Comparison of ENCODE assay signal across 1 cellular context in the genomic region with DNA sequence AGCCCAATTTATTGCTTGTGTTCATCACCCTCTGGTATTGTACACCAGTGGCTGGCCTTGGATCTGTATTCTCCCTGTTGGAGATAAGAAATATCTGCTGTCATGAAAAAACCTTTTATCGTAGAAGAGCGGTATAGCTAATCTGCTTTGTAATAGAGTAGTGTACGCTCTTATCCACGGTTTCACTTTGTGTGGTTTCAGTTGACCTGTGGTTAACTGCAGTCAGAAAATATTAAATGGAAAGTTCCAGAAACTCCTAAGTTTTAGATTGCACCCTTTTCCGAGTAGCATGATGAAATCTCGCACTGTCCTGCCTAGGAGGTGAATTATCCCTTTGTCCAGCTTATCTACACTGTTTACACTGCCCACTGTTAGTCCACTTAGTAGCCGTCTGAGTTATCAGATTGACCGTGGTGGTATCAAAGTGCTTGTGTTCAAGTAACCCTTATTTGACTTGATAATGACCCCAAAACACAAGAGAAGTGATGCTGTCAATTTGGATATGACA.
TF ChIP-seq lines count a peak whose summit lies in the region.

No MANE protein-coding gene starts in this region.

TF ChIP-seq in K562, 482 proteins besides CTCF, POLR2A, EP300 and RAD21 (continued from another document):
- TF ChIP-seq NFE2 (IDR thresholded peaks at IDR 0.05; ENCODE audit: low read depth), result peak; percentile 61
- TF ChIP-seq, protein P1, sequence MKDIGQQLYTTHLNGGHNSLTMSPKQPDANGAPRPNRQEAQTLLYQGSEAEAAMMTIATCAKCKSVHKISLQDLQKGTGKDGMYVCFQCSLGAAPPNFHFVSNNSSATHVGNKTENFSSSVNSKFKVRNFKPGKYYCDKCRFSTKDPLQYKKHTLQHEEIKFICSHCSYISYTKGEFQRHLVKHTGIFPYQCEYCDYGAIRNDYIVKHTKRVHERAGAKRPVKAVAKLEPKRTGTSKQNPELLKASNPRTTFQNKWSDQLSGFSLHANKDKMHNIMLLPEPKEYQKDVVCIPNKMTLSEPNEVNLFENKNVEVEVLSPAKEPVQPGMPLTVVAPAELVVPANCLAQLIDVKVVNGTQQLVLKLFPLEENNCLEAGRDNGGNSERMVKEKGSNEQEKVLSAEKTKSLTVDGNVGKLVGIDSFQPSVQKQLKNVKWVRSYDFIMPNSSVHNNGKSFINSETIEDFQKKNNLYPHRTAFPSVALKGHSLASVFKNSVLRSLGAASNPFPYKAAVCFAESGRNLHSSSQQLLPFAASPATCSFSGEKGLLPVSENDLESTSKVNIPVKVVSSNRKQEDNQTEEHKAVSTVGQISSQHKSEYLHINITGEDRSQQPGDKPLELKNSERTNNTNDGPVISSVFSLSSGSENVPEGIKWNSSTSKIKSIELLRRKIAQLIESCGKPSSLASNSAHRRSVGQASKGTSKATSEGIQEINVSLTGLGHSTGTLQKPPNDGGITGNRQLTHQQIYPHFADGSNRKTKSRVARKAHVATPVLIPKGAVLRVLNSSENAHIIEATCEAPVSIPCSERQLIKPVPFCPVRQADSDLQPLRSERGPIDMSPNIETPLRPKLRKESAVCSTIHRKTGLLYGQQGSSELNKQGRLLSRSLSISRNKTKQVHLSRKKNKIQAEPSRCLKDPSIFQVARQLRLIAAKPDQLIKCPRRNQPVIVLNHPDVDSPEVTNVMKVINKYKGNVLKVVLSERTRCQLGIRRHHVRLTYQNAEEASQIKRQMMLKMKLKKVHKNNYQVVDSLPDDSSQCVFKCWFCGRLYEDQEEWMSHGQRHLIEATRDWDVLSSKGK (CRISPR knock-in tag; IDR thresholded peaks at IDR 0.05), result no peak
- TF ChIP-seq, protein P2, sequence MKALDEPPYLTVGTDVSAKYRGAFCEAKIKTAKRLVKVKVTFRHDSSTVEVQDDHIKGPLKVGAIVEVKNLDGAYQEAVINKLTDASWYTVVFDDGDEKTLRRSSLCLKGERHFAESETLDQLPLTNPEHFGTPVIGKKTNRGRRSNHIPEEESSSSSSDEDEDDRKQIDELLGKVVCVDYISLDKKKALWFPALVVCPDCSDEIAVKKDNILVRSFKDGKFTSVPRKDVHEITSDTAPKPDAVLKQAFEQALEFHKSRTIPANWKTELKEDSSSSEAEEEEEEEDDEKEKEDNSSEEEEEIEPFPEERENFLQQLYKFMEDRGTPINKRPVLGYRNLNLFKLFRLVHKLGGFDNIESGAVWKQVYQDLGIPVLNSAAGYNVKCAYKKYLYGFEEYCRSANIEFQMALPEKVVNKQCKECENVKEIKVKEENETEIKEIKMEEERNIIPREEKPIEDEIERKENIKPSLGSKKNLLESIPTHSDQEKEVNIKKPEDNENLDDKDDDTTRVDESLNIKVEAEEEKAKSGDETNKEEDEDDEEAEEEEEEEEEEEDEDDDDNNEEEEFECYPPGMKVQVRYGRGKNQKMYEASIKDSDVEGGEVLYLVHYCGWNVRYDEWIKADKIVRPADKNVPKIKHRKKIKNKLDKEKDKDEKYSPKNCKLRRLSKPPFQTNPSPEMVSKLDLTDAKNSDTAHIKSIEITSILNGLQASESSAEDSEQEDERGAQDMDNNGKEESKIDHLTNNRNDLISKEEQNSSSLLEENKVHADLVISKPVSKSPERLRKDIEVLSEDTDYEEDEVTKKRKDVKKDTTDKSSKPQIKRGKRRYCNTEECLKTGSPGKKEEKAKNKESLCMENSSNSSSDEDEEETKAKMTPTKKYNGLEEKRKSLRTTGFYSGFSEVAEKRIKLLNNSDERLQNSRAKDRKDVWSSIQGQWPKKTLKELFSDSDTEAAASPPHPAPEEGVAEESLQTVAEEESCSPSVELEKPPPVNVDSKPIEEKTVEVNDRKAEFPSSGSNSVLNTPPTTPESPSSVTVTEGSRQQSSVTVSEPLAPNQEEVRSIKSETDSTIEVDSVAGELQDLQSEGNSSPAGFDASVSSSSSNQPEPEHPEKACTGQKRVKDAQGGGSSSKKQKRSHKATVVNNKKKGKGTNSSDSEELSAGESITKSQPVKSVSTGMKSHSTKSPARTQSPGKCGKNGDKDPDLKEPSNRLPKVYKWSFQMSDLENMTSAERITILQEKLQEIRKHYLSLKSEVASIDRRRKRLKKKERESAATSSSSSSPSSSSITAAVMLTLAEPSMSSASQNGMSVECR (CRISPR knock-in tag; IDR thresholded peaks at IDR 0.05), result no peak
- TF ChIP-seq SNRNP70 (optimal IDR thresholded peaks at IDR 0.05; ENCODE audit: low read depth, low read length), result no peak
- TF ChIP-seq, protein P3, sequence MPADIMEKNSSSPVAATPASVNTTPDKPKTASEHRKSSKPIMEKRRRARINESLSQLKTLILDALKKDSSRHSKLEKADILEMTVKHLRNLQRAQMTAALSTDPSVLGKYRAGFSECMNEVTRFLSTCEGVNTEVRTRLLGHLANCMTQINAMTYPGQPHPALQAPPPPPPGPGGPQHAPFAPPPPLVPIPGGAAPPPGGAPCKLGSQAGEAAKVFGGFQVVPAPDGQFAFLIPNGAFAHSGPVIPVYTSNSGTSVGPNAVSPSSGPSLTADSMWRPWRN (IDR thresholded peaks at IDR 0.05; ENCODE audit: low read depth), result peak; percentile 84
- TF ChIP-seq DPF2 (IDR thresholded peaks at IDR 0.05), result peak; percentile 87
- no peak for TF ChIP-seq MCM7 (IDR thresholded peaks at IDR 0.05)
- TF ChIP-seq, protein P4, sequence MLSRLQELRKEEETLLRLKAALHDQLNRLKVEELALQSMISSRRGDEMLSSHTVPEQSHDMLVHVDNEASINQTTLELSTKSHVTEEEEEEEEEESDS (CRISPR knock-in tag; IDR thresholded peaks at IDR 0.05), result no peak
- no peak for TF ChIP-seq MCM2 (IDR thresholded peaks at IDR 0.05; ENCODE audit: low read depth)
- no peak for TF ChIP-seq ETV1 (tag; conservative IDR thresholded peaks at IDR 0.05; ENCODE audit: low read depth)
- no peak for TF ChIP-seq NR4A1 (CRISPR knock-in tag; IDR thresholded peaks at IDR 0.05)
- TF ChIP-seq NR4A1 (tag; IDR thresholded peaks at IDR 0.05), result no peak
- TF ChIP-seq, protein P5, sequence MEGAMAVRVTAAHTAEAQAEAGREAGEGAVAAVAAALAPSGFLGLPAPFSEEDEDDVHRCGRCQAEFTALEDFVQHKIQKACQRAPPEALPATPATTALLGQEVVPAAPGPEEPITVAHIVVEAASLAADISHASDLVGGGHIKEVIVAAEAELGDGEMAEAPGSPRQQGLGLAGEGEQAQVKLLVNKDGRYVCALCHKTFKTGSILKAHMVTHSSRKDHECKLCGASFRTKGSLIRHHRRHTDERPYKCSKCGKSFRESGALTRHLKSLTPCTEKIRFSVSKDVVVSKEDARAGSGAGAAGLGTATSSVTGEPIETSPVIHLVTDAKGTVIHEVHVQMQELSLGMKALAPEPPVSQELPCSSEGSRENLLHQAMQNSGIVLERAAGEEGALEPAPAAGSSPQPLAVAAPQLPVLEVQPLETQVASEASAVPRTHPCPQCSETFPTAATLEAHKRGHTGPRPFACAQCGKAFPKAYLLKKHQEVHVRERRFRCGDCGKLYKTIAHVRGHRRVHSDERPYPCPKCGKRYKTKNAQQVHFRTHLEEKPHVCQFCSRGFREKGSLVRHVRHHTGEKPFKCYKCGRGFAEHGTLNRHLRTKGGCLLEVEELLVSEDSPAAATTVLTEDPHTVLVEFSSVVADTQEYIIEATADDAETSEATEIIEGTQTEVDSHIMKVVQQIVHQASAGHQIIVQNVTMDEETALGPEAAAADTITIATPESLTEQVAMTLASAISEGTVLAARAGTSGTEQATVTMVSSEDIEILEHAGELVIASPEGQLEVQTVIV (CRISPR knock-in tag; IDR thresholded peaks at IDR 0.05; ENCODE audit: borderline replicate concordance), result no peak
- no peak for TF ChIP-seq PCBP2 (IDR thresholded peaks at IDR 0.05; ENCODE audit: low read depth, low read length, poor library complexity, severe bottlenecking)
- no peak for TF ChIP-seq XRCC3 (IDR thresholded peaks at IDR 0.05)
- TF ChIP-seq, protein P6, sequence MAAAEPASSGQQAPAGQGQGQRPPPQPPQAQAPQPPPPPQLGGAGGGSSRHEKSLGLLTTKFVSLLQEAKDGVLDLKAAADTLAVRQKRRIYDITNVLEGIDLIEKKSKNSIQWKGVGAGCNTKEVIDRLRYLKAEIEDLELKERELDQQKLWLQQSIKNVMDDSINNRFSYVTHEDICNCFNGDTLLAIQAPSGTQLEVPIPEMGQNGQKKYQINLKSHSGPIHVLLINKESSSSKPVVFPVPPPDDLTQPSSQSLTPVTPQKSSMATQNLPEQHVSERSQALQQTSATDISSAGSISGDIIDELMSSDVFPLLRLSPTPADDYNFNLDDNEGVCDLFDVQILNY (CRISPR knock-in tag; IDR thresholded peaks at IDR 0.05), result no peak
- TF ChIP-seq ZNF224 (CRISPR knock-in tag; IDR thresholded peaks at IDR 0.05), result no peak
- TF ChIP-seq ZFX (CRISPR knock-in tag; IDR thresholded peaks at IDR 0.05), result no peak
- no peak for TF ChIP-seq EWSR1 (IDR thresholded peaks at IDR 0.05; ENCODE audit: borderline replicate concordance, low read depth, partially characterized antibody)
- TF ChIP-seq, protein P7, sequence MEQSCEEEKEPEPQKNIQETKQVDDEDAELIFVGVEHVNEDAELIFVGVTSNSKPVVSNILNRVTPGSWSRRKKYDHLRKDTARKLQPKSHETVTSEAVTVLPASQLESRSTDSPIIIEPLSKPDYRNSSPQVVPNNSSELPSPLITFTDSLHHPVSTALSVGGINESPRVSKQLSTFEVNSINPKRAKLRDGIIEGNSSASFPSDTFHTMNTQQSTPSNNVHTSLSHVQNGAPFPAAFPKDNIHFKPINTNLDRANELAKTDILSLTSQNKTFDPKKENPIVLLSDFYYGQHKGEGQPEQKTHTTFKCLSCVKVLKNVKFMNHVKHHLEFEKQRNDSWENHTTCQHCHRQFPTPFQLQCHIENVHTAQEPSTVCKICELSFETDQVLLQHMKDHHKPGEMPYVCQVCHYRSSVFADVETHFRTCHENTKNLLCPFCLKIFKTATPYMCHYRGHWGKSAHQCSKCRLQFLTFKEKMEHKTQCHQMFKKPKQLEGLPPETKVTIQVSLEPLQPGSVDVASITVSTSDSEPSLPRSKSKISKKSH (CRISPR knock-in tag; IDR thresholded peaks at IDR 0.05), result no peak
- no peak for TF ChIP-seq GABPB1 (CRISPR knock-in tag; IDR thresholded peaks at IDR 0.05)
- no peak for TF ChIP-seq NFRKB (IDR thresholded peaks at IDR 0.05; ENCODE audit: low read depth)
- TF ChIP-seq, protein P8, sequence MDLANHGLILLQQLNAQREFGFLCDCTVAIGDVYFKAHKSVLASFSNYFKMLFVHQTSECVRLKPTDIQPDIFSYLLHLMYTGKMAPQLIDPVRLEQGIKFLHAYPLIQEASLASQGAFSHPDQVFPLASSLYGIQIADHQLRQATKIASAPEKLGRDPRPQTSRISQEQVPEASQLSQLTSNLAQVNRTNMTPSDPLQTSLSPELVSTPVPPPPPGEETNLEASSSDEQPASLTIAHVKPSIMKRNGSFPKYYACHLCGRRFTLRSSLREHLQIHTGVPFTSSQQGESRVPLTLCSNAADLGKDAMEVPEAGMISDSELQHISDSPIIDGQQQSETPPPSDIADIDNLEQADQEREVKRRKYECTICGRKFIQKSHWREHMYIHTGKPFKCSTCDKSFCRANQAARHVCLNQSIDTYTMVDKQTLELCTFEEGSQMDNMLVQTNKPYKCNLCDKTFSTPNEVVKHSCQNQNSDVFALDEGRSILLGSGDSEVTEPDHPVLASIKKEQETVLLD (IDR thresholded peaks at IDR 0.05), result no peak
- TF ChIP-seq ZNF707 (CRISPR knock-in tag; conservative IDR thresholded peaks at IDR 0.05), result no peak; the same call in 1 of the 2 replicates
- no peak for TF ChIP-seq ZNF551 (CRISPR knock-in tag; IDR thresholded peaks at IDR 0.05)
- TF ChIP-seq MAFK (IDR thresholded peaks at IDR 0.05; ENCODE audit: low read length), result no peak
- TF ChIP-seq, protein P9, sequence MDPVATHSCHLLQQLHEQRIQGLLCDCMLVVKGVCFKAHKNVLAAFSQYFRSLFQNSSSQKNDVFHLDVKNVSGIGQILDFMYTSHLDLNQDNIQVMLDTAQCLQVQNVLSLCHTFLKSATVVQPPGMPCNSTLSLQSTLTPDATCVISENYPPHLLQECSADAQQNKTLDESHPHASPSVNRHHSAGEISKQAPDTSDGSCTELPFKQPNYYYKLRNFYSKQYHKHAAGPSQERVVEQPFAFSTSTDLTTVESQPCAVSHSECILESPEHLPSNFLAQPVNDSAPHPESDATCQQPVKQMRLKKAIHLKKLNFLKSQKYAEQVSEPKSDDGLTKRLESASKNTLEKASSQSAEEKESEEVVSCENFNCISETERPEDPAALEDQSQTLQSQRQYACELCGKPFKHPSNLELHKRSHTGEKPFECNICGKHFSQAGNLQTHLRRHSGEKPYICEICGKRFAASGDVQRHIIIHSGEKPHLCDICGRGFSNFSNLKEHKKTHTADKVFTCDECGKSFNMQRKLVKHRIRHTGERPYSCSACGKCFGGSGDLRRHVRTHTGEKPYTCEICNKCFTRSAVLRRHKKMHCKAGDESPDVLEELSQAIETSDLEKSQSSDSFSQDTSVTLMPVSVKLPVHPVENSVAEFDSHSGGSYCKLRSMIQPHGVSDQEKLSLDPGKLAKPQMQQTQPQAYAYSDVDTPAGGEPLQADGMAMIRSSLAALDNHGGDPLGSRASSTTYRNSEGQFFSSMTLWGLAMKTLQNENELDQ (CRISPR knock-in tag; IDR thresholded peaks at IDR 0.05; ENCODE audit: borderline replicate concordance), result no peak
- no peak for TF ChIP-seq SMAD2 (IDR thresholded peaks at IDR 0.05; ENCODE audit: low read depth, low read length)
- TF ChIP-seq NR2C1 (IDR thresholded peaks at IDR 0.05), result no peak
- 0 out of 2 replicates have a peak, but pooled peaks have one; percentile 27 for TF ChIP-seq NR2C1 (tag; IDR thresholded peaks at IDR 0.05)
- TF ChIP-seq GTF2F1 (IDR thresholded peaks at IDR 0.05; ENCODE audit: low read depth, low read length), result no peak
- TF ChIP-seq NONO (IDR thresholded peaks at IDR 0.05; ENCODE audit: low read depth in 2 of 2, low read length in 1 of 2), result no peak
- TF ChIP-seq ZNF436 (CRISPR knock-in tag; IDR thresholded peaks at IDR 0.05), result no peak
- TF ChIP-seq, protein P10, sequence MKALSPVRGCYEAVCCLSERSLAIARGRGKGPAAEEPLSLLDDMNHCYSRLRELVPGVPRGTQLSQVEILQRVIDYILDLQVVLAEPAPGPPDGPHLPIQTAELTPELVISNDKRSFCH (CRISPR knock-in tag; IDR thresholded peaks at IDR 0.05), result no peak
- TF ChIP-seq, protein P10 (tag; IDR thresholded peaks at IDR 0.05), result no peak
- no peak for TF ChIP-seq YY1 (IDR thresholded peaks at IDR 0.05; ENCODE audit: borderline replicate concordance in 1 of 3, control insufficient read depth in 1 of 3, extremely low read depth in 1 of 3, insufficient read depth in 3 of 3, insufficient read length in 1 of 3, insufficient replicate concordance in 2 of 3, low read depth in 1 of 3, low read length in 2 of 3)
- TF ChIP-seq TAF7 (tag; IDR thresholded peaks at IDR 0.05), result no peak
- TF ChIP-seq SIX5 (IDR thresholded peaks at IDR 0.05; ENCODE audit: borderline replicate concordance in 1 of 2, insufficient read depth in 1 of 2, low read depth in 1 of 2, low read length in 2 of 2), result no peak
